ENCODE assay signal across 15 cellular contexts in genomic region chr7:99097730-99098129, GRCh38.
"Had no signal": no experiment of that assay in that cellular context is flagged by ENCODE, and none has a peak within 500 bp of the region (broad histone marks: within the 10 kb centered on the region; RNA-seq: fewer than 3 reads in every experiment).

No MANE protein-coding gene starts in this region.

- DNase-seq: activated B cell treated with CpG ODN at 0.5 μM for 24 hours; activated CD4-positive, alpha-beta T cell treated with anti-CD3 and anti-CD28 coated beads, Interleukin-2, amount 10 ng/mL, durations not matched to agents 24 days and 14 days; activated CD8-positive, alpha-beta memory T cell treated with anti-CD3 and anti-CD28 coated beads, Interleukin-2, amount 50 U/mL, for 48 hours; activated naive CD8-positive, alpha-beta T cell treated with anti-CD3 and anti-CD28 coated beads for 36 hours; activated T-cell treated with anti-CD3 and anti-CD28 coated beads, Interleukin-2, amount 50 U/mL, for 72 hours; erythroblast; ovary; stimulated activated CD4-positive, alpha-beta T cell treated with anti-CD3 and anti-CD28 coated beads, Interleukin-2, amount 100 ng/mL, for 48 hours; stimulated activated naive B cell treated with anti-CD40 and anti-IgM and Interleukin-4, amounts not matched to agents 10 μg/mL and 1 μg/mL and 100 μg/mL, for 72 hours had no signal

- H3K27me3 Mint-ChIP-seq: activated B cell treated with CpG ODN at 0.5 μM for 24 hours; activated CD4-positive, alpha-beta T cell treated with anti-CD3 and anti-CD28 coated beads, Interleukin-2, amount 10 ng/mL, durations not matched to agents 24 days and 14 days; activated naive CD8-positive, alpha-beta T cell treated with anti-CD3 and anti-CD28 coated beads for 36 hours; stimulated activated naive B cell treated with anti-CD40 and anti-IgM and Interleukin-4, amounts not matched to agents 10 μg/mL and 1 μg/mL and 100 μg/mL, for 72 hours had no signal

- H3K9me3 ChIP-seq: ovary, suprapubic skin had no signal

- H3K4me3 ChIP-seq: cardiac muscle cell, ovary, suprapubic skin had no signal

- ATAC-seq: stimulated activated naive B cell treated with anti-CD40 and anti-IgM and Interleukin-4, amounts not matched to agents 10 μg/mL and 1 μg/mL and 100 μg/mL, for 72 hours had no signal

- H3K27ac ChIP-seq: cardiac muscle cell had no signal

- H3K27ac Mint-ChIP-seq: activated B cell treated with CpG ODN at 0.5 μM for 24 hours; activated CD4-positive, alpha-beta T cell treated with anti-CD3 and anti-CD28 coated beads, Interleukin-2, amount 10 ng/mL, durations not matched to agents 24 days and 14 days; activated naive CD8-positive, alpha-beta T cell treated with anti-CD3 and anti-CD28 coated beads for 36 hours; activated T-cell treated with anti-CD3 and anti-CD28 coated beads, Interleukin-2, amount 50 U/mL, for 72 hours; stimulated activated naive B cell treated with anti-CD40 and anti-IgM and Interleukin-4, amounts not matched to agents 10 μg/mL and 1 μg/mL and 100 μg/mL, for 72 hours had no signal

- H3K4me3 Mint-ChIP-seq: activated B cell treated with CpG ODN at 0.5 μM for 24 hours; activated CD4-positive, alpha-beta T cell treated with anti-CD3 and anti-CD28 coated beads, Interleukin-2, amount 10 ng/mL, durations not matched to agents 24 days and 14 days; activated naive CD8-positive, alpha-beta T cell treated with anti-CD3 and anti-CD28 coated beads for 36 hours; neural crest cell; stimulated activated naive B cell treated with anti-CD40 and anti-IgM and Interleukin-4, amounts not matched to agents 10 μg/mL and 1 μg/mL and 100 μg/mL, for 72 hours had no signal

- H3K27me3 ChIP-seq: cardiac muscle cell, ovary, suprapubic skin had no signal

- FAIRE-seq: astrocyte, keratinocyte, TTC549 had no signal

- H3K36me3 ChIP-seq: cardiac muscle cell, ovary, suprapubic skin had no signal
